8 cellular contexts compared by ENCODE assay signal in genomic region chr2:191020742-191021381, GRCh38. TPM values are rescaled to one million over a fixed set of nuclear protein-coding genes. Genes with fewer than 3 reads are reported as not detected.
A peak's percentile ranks its signal among the peaks of the same experiment; 100 is the strongest.
DNase-seq lines count a peak whose midpoint lies in the region; ATAC-seq, FAIRE-seq and TF ChIP-seq lines count a peak whose summit lies in the region.

No MANE protein-coding gene starts in this region.

- peaks cover 3 to 9% of the 10 kb centered on the region in 2 donors for H3K4me1 Mint-ChIP-seq in stimulated activated naive B cell treated with anti-CD40 and anti-IgM and Interleukin-4, amounts not matched to agents 10 μg/mL and 1 μg/mL and 100 μg/mL, for 72 hours

- in situ Hi-C loops in astrocyte of the spinal cord (cut with HindIII; ENCODE audit: low sequenced_read_pairs), result no loop called here

- ATAC-seq in GM18867 (IDR thresholded peaks at IDR 0.05; ENCODE audit: unreplicated experiment) (peak; percentile 25), HG03060 (IDR thresholded peaks at IDR 0.05; ENCODE audit: low read depth, unreplicated experiment) (peak; percentile 13), GM18861 (IDR thresholded peaks at IDR 0.05; ENCODE audit: unreplicated experiment) (no peak)
- ATAC-seq in stimulated activated naive B cell treated with anti-CD40 and anti-IgM and Interleukin-4, amounts not matched to agents 10 μg/mL and 1 μg/mL and 100 μg/mL, for 72 hours (replicated peaks), result peak; percentile 54 to 57

- no peaks in the 10 kb centered on the region for H3K9me3 ChIP-seq in keratinocyte (ENCODE audit: control insufficient read depth, low read depth, low read length)

- peak overlapping the region; percentile 100 for H3K4me2 ChIP-seq in keratinocyte (ENCODE audit: control insufficient read depth, extremely low read depth, insufficient read depth, low read depth, low read length)

- no peak overlapping the region for H3K27ac Mint-ChIP-seq in stimulated activated naive B cell treated with anti-CD40 and anti-IgM and Interleukin-4, amounts not matched to agents 10 μg/mL and 1 μg/mL and 100 μg/mL, for 72 hours

- dilution Hi-C loops in keratinocyte (cut with MboI; ENCODE audit: extremely low pct_ligation_motif_present, low sequenced_read_pairs), result no loop called here

- TF ChIP-seq CTCF in astrocyte of the spinal cord (IDR thresholded peaks at IDR 0.05; ENCODE audit: low read depth, low read length) (no peak), keratinocyte (optimal IDR thresholded peaks at IDR 0.05 in 1 of 3, IDR thresholded peaks at IDR 0.05 in 1 of 3, conservative IDR thresholded peaks at IDR 0.05 in 1 of 3; ENCODE audit: extremely low read depth in 1 of 3, insufficient read depth in 2 of 3, low read length in 3 of 3) (no peak)

- peak overlapping the region; percentile 68 for H3K4me3 ChIP-seq in astrocyte of the spinal cord (ENCODE audit: low read depth, low read length)
- H3K4me3 ChIP-seq in keratinocyte (ENCODE audit: control insufficient read depth in 2 of 3, extremely low read depth in 1 of 3, insufficient read depth in 2 of 3, low read depth in 1 of 3, low read length in 3 of 3), result peak overlapping the region; percentile 66 to 99 (median 90)

- no peaks in the 10 kb centered on the region for H4K20me1 ChIP-seq in keratinocyte (ENCODE audit: control insufficient read depth, extremely low read depth, insufficient read depth, low read length)

- H3K36me3 Mint-ChIP-seq in stimulated activated naive B cell treated with anti-CD40 and anti-IgM and Interleukin-4, amounts not matched to agents 10 μg/mL and 1 μg/mL and 100 μg/mL, for 72 hours, result no peaks in the 10 kb centered on the region

- peak overlapping the region; percentile 99 for H3K9ac ChIP-seq in keratinocyte (ENCODE audit: control insufficient read depth, extremely low read depth, insufficient read depth, low read length)

- H2AFZ ChIP-seq in keratinocyte (ENCODE audit: control insufficient read depth, low read length), result peak overlapping the region; percentile 70

- H3K27ac ChIP-seq in keratinocyte (ENCODE audit: control insufficient read depth, insufficient read depth, low read length), result peak overlapping the region; percentile 100

- peaks cover under 1% of the 10 kb centered on the region in 2 donors for H3K9me3 Mint-ChIP-seq in stimulated activated naive B cell treated with anti-CD40 and anti-IgM and Interleukin-4, amounts not matched to agents 10 μg/mL and 1 μg/mL and 100 μg/mL, for 72 hours

- no peaks in the 10 kb centered on the region for H3K27me3 ChIP-seq in keratinocyte (ENCODE audit: control insufficient read depth, extremely low read depth, insufficient read depth, low read length)

- FAIRE-seq in keratinocyte (lab: Jason Lieb, UNC), result no peak

- DNase-seq in AG20443 (ENCODE audit: low spot score) (peak; percentile 76), OCI-M1 (lab: John Stamatoyannopoulos, UW) (peak; percentile 81), astrocyte of the spinal cord (ENCODE audit: low read depth, low spot score) (peak; percentile 65), keratinocyte (ENCODE audit: low read depth, low spot score) (no peak)
- peak; percentile 35 for DNase-seq in stimulated activated naive B cell treated with anti-CD40 and anti-IgM and Interleukin-4, amounts not matched to agents 10 μg/mL and 1 μg/mL and 100 μg/mL, for 72 hours

- H3K4me1 ChIP-seq in keratinocyte (ENCODE audit: control insufficient read depth, extremely low read depth, insufficient read depth, low read length), result peaks cover 7% of the 10 kb centered on the region

- no peaks in the 10 kb centered on the region for H3K36me3 ChIP-seq in keratinocyte (ENCODE audit: control insufficient read depth in 2 of 2, extremely low read depth in 1 of 2, insufficient read depth in 2 of 2, low read length in 2 of 2)

- no peaks in the 10 kb centered on the region for H3K27me3 Mint-ChIP-seq in stimulated activated naive B cell treated with anti-CD40 and anti-IgM and Interleukin-4, amounts not matched to agents 10 μg/mL and 1 μg/mL and 100 μg/mL, for 72 hours

- H3K4me3 Mint-ChIP-seq in stimulated activated naive B cell treated with anti-CD40 and anti-IgM and Interleukin-4, amounts not matched to agents 10 μg/mL and 1 μg/mL and 100 μg/mL, for 72 hours, result no peak overlapping the region

- no peaks in the 10 kb centered on the region for H3K79me2 ChIP-seq in keratinocyte (ENCODE audit: control insufficient read depth, insufficient read depth, low read length)

- no peaks in the 10 kb centered on the region for H3K9me1 ChIP-seq in keratinocyte (ENCODE audit: control insufficient read depth, extremely low read depth, insufficient read depth, low read length)

RNA-seq across cellular contexts. Expression of gene STAT1, which starts 6.9 kb away (rescaled TPM):
- polyA plus RNA-seq in keratinocyte, result 141 to 181 TPM (median 144 TPM) in 3 replicates
- polyA plus RNA-seq in keratinocyte (2011; ENCODE audit: low read depth), result 23.6 TPM
- polyA plus RNA-seq in keratinocyte (2011; cell fraction: cytosol; rRNA removed), result 109 and 160 TPM in 2 replicates
- 155 and 179 TPM in 2 replicates for polyA plus RNA-seq in keratinocyte (2011; cell fraction: nucleus; rRNA removed)
- 24.3 and 133 TPM in 2 replicates for polyA plus RNA-seq in keratinocyte (2012; ENCODE audit: low replicate concordance)
- polyA minus RNA-seq in keratinocyte, result 91.9 to 257 TPM (median 179 TPM) in 3 replicates
- 143 TPM for polyA minus RNA-seq in keratinocyte (2011; cell fraction: cytosol; rRNA and poly(A)+ RNA removed)
- polyA minus RNA-seq in keratinocyte (2011; cell fraction: nucleus; rRNA and poly(A)+ RNA removed), result 132 and 199 TPM in 2 replicates
